Comparison of ENCODE assay signal across 8 cellular contexts in genomic region chr22:23750374-23750743, GRCh38.
A peak's percentile ranks its signal among the peaks of the same experiment; 100 is the strongest.
DNase-seq lines count a peak whose midpoint lies in the region; ATAC-seq and TF ChIP-seq lines count a peak whose summit lies in the region.

No MANE protein-coding gene starts in this region.

- H3K36me3 Mint-ChIP-seq in effector memory CD8-positive, alpha-beta T cell (ENCODE audit: insufficient read depth) = peaks cover 11% of the 10 kb centered on the region
- peaks cover 20% of the 10 kb centered on the region for H3K36me3 Mint-ChIP-seq in nephron progenitor cell (ENCODE audit: low read depth)

- H3K9me3 Mint-ChIP-seq in effector memory CD8-positive, alpha-beta T cell = no peaks in the 10 kb centered on the region
- H3K9me3 Mint-ChIP-seq in nephron progenitor cell = no peaks in the 10 kb centered on the region

- peak overlapping the region; percentile 86 to 87 for H3K4me3 Mint-ChIP-seq in effector memory CD8-positive, alpha-beta T cell
- H3K4me3 Mint-ChIP-seq in nephron progenitor cell = peak overlapping the region; percentile 89

- H3K36me3 ChIP-seq in NT2/D1 (ENCODE audit: insufficient read depth, insufficient read length, low read length) = peaks cover under 1% of the 10 kb centered on the region

- H3K4me3 ChIP-seq in NT2/D1 (ENCODE audit: insufficient read length, low read depth) = peak overlapping the region; percentile 57

- ATAC-seq in effector memory CD8-positive, alpha-beta T cell (replicated peaks) = no peak

- H3K27ac Mint-ChIP-seq in effector memory CD8-positive, alpha-beta T cell = peak overlapping the region; percentile 65 to 83
- H3K27ac Mint-ChIP-seq in nephron progenitor cell = no peak overlapping the region

- DNase-seq in NT2/D1 (ENCODE audit: low read depth, low spot score) (no peak), nephron progenitor cell (no peak), NCI-H510A (lab: John Stamatoyannopoulos, UW) (no peak), GF-D8 (lab: John Stamatoyannopoulos, UW) (no peak), SKM-1 treated with dmso at 0.1 percent for 144 hours (lab: John Stamatoyannopoulos, UW; ENCODE audit: unreplicated experiment) (no peak), NCI-H446 (lab: John Stamatoyannopoulos, UW) (no peak)
- DNase-seq in effector memory CD8-positive, alpha-beta T cell = no peak

- H3K9me3 ChIP-seq in NT2/D1 (ENCODE audit: insufficient read depth, low read length) = no peaks in the 10 kb centered on the region

- no peaks in the 10 kb centered on the region for H3K27me3 ChIP-seq in NT2/D1 (ENCODE audit: insufficient read depth, insufficient read length)

- peaks cover 7% of the 10 kb centered on the region for H3K4me1 ChIP-seq in NT2/D1 (ENCODE audit: insufficient read depth, insufficient read length)

- TF ChIP-seq CTCF in C4-2B (conservative IDR thresholded peaks at IDR 0.05) (no peak), nephron progenitor cell (IDR thresholded peaks at IDR 0.05) (no peak)

- peak overlapping the region; percentile 89 for H3K27ac ChIP-seq in C4-2B

- H3K9ac ChIP-seq in NT2/D1 (ENCODE audit: insufficient read length, low read depth) = peak overlapping the region; percentile 46

- H3K4me1 Mint-ChIP-seq in effector memory CD8-positive, alpha-beta T cell (ENCODE audit: low read depth in 2 of 2) = peaks cover 14 to 17% of the 10 kb centered on the region in 2 donors
- H3K4me1 Mint-ChIP-seq in nephron progenitor cell = peaks cover 39% of the 10 kb centered on the region

- no peaks in the 10 kb centered on the region for H3K27me3 Mint-ChIP-seq in effector memory CD8-positive, alpha-beta T cell
- H3K27me3 Mint-ChIP-seq in nephron progenitor cell (ENCODE audit: low read depth, poor library complexity) = peaks cover 6% of the 10 kb centered on the region
